40 cellular contexts compared by ENCODE assay signal in the genomic region with DNA sequence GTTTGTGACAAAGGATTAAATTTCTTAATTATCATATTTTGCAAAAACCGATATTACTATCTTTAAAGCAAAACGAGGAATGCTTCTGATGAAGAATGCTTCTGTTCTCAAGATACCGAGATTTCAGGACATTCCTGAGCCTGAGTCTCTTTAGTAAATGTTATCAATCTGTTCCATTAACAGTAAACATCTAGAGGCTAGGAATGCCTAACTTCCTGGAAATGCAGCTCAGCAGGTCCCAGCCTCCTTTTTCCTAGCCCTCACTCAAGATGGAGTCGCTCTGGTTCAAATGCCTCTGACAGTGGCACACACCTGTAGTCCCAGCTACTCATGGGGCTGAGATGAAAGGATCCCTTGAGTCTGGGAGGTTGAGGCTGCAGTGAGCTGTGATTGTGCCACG. TPM values are rescaled to one million over a fixed set of nuclear protein-coding genes. Genes with fewer than 3 reads are reported as not detected.
"Had no signal": no experiment of that assay in that cellular context is flagged by ENCODE, and none has a peak within 500 bp of the region (broad histone marks: within the 10 kb centered on the region; RNA-seq: fewer than 3 reads in every experiment).

No MANE protein-coding gene starts in this region.

- H3K27ac ChIP-seq: adrenal gland, breast epithelium, cardiac muscle cell, colonic mucosa, dorsolateral prefrontal cortex, esophagus muscularis mucosa, foreskin keratinocyte, gastrocnemius medialis, heart right ventricle, WERI-Rb-1 had no signal

- H3K4me1 Mint-ChIP-seq: activated B cell treated with CpG ODN at 0.5 μM for 24 hours; activated naive CD8-positive, alpha-beta T cell treated with anti-CD3 and anti-CD28 coated beads, Interleukin-2, amount 50 U/mL, for 24 hours had no signal

- H3K36me3 Mint-ChIP-seq: activated CD8-positive, alpha-beta memory T cell treated with anti-CD3 and anti-CD28 coated beads, Interleukin-2, amount 10 ng/mL, durations not matched to agents 7 days and 5 days; activated naive CD4-positive, alpha-beta T cell treated with anti-CD3 and anti-CD28 coated beads, Interleukin-2, amount 50 U/mL, for 24 hours; activated naive CD8-positive, alpha-beta T cell treated with anti-CD3 and anti-CD28 coated beads for 36 hours; brain had no signal

- DNase-seq: activated B cell treated with CpG ODN at 0.5 μM for 24 hours; activated CD4-positive, alpha-beta T cell treated with anti-CD3 and anti-CD28 coated beads for 48 hours; activated CD4-positive, alpha-beta T cell treated with anti-CD3 and anti-CD28 coated beads, Interleukin-2, amount 50 U/mL, for 1 hour; activated CD4-positive, alpha-beta T cell treated with anti-CD3 and anti-CD28 coated beads, Interleukin-2, amount 50 U/mL, for 48 hours; activated CD8-positive, alpha-beta memory T cell treated with anti-CD3 and anti-CD28 coated beads, Interleukin-2, amount 10 ng/mL, durations not matched to agents 7 days and 5 days; activated CD8-positive, alpha-beta memory T cell treated with anti-CD3 and anti-CD28 coated beads, Interleukin-2, amount 50 U/mL, for 4 hours; activated CD8-positive, alpha-beta T cell treated with anti-CD3 and anti-CD28 coated beads for 36 hours; activated effector memory CD4-positive, alpha-beta T cell treated with anti-CD3 and anti-CD28 coated beads, Interleukin-2, amount 50 U/mL, for 16 hours; activated naive CD4-positive, alpha-beta T cell treated with anti-CD3 and anti-CD28 coated beads for 36 hours; activated naive CD8-positive, alpha-beta T cell treated with anti-CD3 and anti-CD28 coated beads for 36 hours; activated naive CD8-positive, alpha-beta T cell treated with anti-CD3 and anti-CD28 coated beads, Interleukin-2, amount 50 U/mL, for 24 hours; activated T-cell treated with anti-CD3 and anti-CD28 coated beads, Interleukin-2, amount 50 U/mL, for 1 hour; activated T-cell treated with anti-CD3 and anti-CD28 coated beads, Interleukin-2, amount 50 U/mL, for 48 hours; adrenal gland; amygdala; aorta; central memory CD4-positive, alpha-beta T cell; cerebellar nuclear complex; colonic mucosa; dorsolateral prefrontal cortex; effector memory CD4-positive, alpha-beta T cell; foreskin keratinocyte; gastrocnemius medialis; heart right ventricle; T-helper 1 cell; T-helper 17 cell; T1000; WERI-Rb-1 had no signal

- H3K27ac Mint-ChIP-seq: activated B cell treated with CpG ODN at 0.5 μM for 24 hours; activated CD8-positive, alpha-beta memory T cell treated with anti-CD3 and anti-CD28 coated beads, Interleukin-2, amount 10 ng/mL, durations not matched to agents 7 days and 5 days; activated CD8-positive, alpha-beta T cell treated with anti-CD3 and anti-CD28 coated beads for 36 hours; activated naive CD4-positive, alpha-beta T cell treated with anti-CD3 and anti-CD28 coated beads for 36 hours; activated naive CD4-positive, alpha-beta T cell treated with anti-CD3 and anti-CD28 coated beads, Interleukin-2, amount 50 U/mL, for 24 hours; activated naive CD8-positive, alpha-beta T cell treated with anti-CD3 and anti-CD28 coated beads for 36 hours; activated naive CD8-positive, alpha-beta T cell treated with anti-CD3 and anti-CD28 coated beads, Interleukin-2, amount 50 U/mL, for 24 hours; activated T-helper 1 cell treated with anti-CD3 and anti-CD28 coated beads, Interleukin-12 subunit alpha, Interleukin-12 subunit beta, Interleukin-2, Interleukin-4 antibody, amounts not matched to agents 30 ng/mL and 10 ng/mL and 1 ng/mL, durations not matched to agents 14 hours and 24 hours and 36 hours; activated T-helper 2 cell treated with anti-CD3 and anti-CD28 coated beads, Interferon-gamma antibody, Interleukin-2, Interleukin-4, amounts not matched to agents 10 μg/mL and 5 μg/mL and 100 μg/mL, durations not matched to agents 14 hours and 24 hours and 36 hours; brain; dendritic cell treated with granulocyte-macrophage colony-stimulating factor and Interleukin-4, amounts not matched to agents 40 ng/mL and 50 ng/mL, for 4 days; T-helper 17 cell; T-helper 2 cell treated with Interferon-gamma antibody and Interleukin-4, amounts not matched to agents 5 μg/mL and 100 μg/mL, for 36 hours had no signal

- H3K4me1 ChIP-seq: adrenal gland, breast epithelium, colonic mucosa, foreskin keratinocyte, gastrocnemius medialis had no signal

- H3K4me3 ChIP-seq: adrenal gland, breast epithelium, cardiac muscle cell, colonic mucosa, dorsolateral prefrontal cortex, esophagus muscularis mucosa, gastrocnemius medialis, heart right ventricle had no signal

- H3K4me3 Mint-ChIP-seq: activated B cell treated with CpG ODN at 0.5 μM for 24 hours; activated CD8-positive, alpha-beta memory T cell treated with anti-CD3 and anti-CD28 coated beads, Interleukin-2, amount 10 ng/mL, durations not matched to agents 7 days and 5 days; activated CD8-positive, alpha-beta T cell treated with anti-CD3 and anti-CD28 coated beads for 36 hours; activated naive CD4-positive, alpha-beta T cell treated with anti-CD3 and anti-CD28 coated beads for 36 hours; activated naive CD4-positive, alpha-beta T cell treated with anti-CD3 and anti-CD28 coated beads, Interleukin-2, amount 50 U/mL, for 24 hours; activated naive CD8-positive, alpha-beta T cell treated with anti-CD3 and anti-CD28 coated beads for 36 hours; activated naive CD8-positive, alpha-beta T cell treated with anti-CD3 and anti-CD28 coated beads, Interleukin-2, amount 50 U/mL, for 24 hours; activated T-helper 1 cell treated with anti-CD3 and anti-CD28 coated beads, Interleukin-12 subunit alpha, Interleukin-12 subunit beta, Interleukin-2, Interleukin-4 antibody, amounts not matched to agents 30 ng/mL and 10 ng/mL and 1 ng/mL, durations not matched to agents 14 hours and 24 hours and 36 hours; brain; dendritic cell treated with granulocyte-macrophage colony-stimulating factor and Interleukin-4, amounts not matched to agents 40 ng/mL and 50 ng/mL, for 4 days; T-helper 17 cell; T-helper 2 cell treated with Interferon-gamma antibody and Interleukin-4, amounts not matched to agents 5 μg/mL and 100 μg/mL, for 36 hours had no signal

- H3K9me3 Mint-ChIP-seq: activated B cell treated with CpG ODN at 0.5 μM for 24 hours; activated CD8-positive, alpha-beta T cell treated with anti-CD3 and anti-CD28 coated beads for 36 hours; activated naive CD4-positive, alpha-beta T cell treated with anti-CD3 and anti-CD28 coated beads for 36 hours; activated naive CD4-positive, alpha-beta T cell treated with anti-CD3 and anti-CD28 coated beads, Interleukin-2, amount 50 U/mL, for 24 hours; activated naive CD8-positive, alpha-beta T cell treated with anti-CD3 and anti-CD28 coated beads for 36 hours; activated naive CD8-positive, alpha-beta T cell treated with anti-CD3 and anti-CD28 coated beads, Interleukin-2, amount 50 U/mL, for 24 hours; activated T-helper 1 cell treated with anti-CD3 and anti-CD28 coated beads, Interleukin-12 subunit alpha, Interleukin-12 subunit beta, Interleukin-2, Interleukin-4 antibody, amounts not matched to agents 30 ng/mL and 10 ng/mL and 1 ng/mL, durations not matched to agents 14 hours and 24 hours and 36 hours; activated T-helper 2 cell treated with anti-CD3 and anti-CD28 coated beads, Interferon-gamma antibody, Interleukin-2, Interleukin-4, amounts not matched to agents 10 μg/mL and 5 μg/mL and 100 μg/mL, durations not matched to agents 14 hours and 24 hours and 36 hours; brain; dendritic cell treated with granulocyte-macrophage colony-stimulating factor and Interleukin-4, amounts not matched to agents 40 ng/mL and 50 ng/mL, for 4 days; T-helper 2 cell treated with Interferon-gamma antibody and Interleukin-4, amounts not matched to agents 5 μg/mL and 100 μg/mL, for 36 hours had no signal

- H3K9me3 ChIP-seq: adrenal gland, breast epithelium, colonic mucosa, esophagus muscularis mucosa, gastrocnemius medialis, heart right ventricle had no signal

- H3K36me3 ChIP-seq: adrenal gland, breast epithelium, cardiac muscle cell, colonic mucosa, esophagus muscularis mucosa, gastrocnemius medialis, heart right ventricle, WERI-Rb-1 had no signal

- ATAC-seq: activated CD4-positive, CD25-positive, alpha-beta regulatory T cell treated with anti-CD3 and anti-CD28 coated beads, Interleukin-2, amount 50 U/mL, for 24 hours; activated CD8-positive, alpha-beta memory T cell treated with anti-CD3 and anti-CD28 coated beads, Interleukin-2, amount 10 ng/mL, durations not matched to agents 7 days and 5 days; activated CD8-positive, alpha-beta T cell treated with anti-CD3 and anti-CD28 coated beads for 36 hours; activated naive CD8-positive, alpha-beta T cell treated with anti-CD3 and anti-CD28 coated beads, Interleukin-2, amount 50 U/mL, for 24 hours; foreskin keratinocyte; gastrocnemius medialis; heart right ventricle; T-helper 17 cell had no signal

RNA-seq across cellular contexts. Expression of a gene that starts 2.4 kb away (rescaled TPM):
- total RNA-seq: activated B cell treated with CpG ODN at 0.5 μM for 24 hours; activated CD8-positive, alpha-beta memory T cell treated with anti-CD3 and anti-CD28 coated beads, Interleukin-2, amount 10 ng/mL, durations not matched to agents 7 days and 5 days; activated CD8-positive, alpha-beta T cell treated with anti-CD3 and anti-CD28 coated beads for 36 hours; activated naive CD4-positive, alpha-beta T cell treated with anti-CD3 and anti-CD28 coated beads for 36 hours; activated T-helper 1 cell treated with anti-CD3 and anti-CD28 coated beads, Interleukin-12 subunit alpha, Interleukin-12 subunit beta, Interleukin-2, Interleukin-4 antibody, amounts not matched to agents 30 ng/mL and 10 ng/mL and 1 ng/mL, durations not matched to agents 14 hours and 24 hours and 36 hours; activated T-helper 2 cell treated with anti-CD3 and anti-CD28 coated beads, Interferon-gamma antibody, Interleukin-2, Interleukin-4, amounts not matched to agents 10 μg/mL and 5 μg/mL and 100 μg/mL, durations not matched to agents 14 hours and 24 hours and 36 hours; adrenal gland; aorta; breast epithelium; cardiac muscle cell; colonic mucosa; esophagus muscularis mucosa; foreskin keratinocyte; gastrocnemius medialis; glomerular endothelial cell; heart right ventricle; T-helper 17 cell had no signal
- polyA plus RNA-seq: adrenal gland, aorta, cardiac muscle cell, foreskin keratinocyte, heart right ventricle had no signal

RNA-seq across cellular contexts. Expression of a gene that starts 6.3 kb away (rescaled TPM):
- total RNA-seq: activated B cell treated with CpG ODN at 0.5 μM for 24 hours; activated CD8-positive, alpha-beta memory T cell treated with anti-CD3 and anti-CD28 coated beads for 36 hours; activated CD8-positive, alpha-beta T cell treated with anti-CD3 and anti-CD28 coated beads for 36 hours; activated naive CD8-positive, alpha-beta T cell treated with anti-CD3 and anti-CD28 coated beads for 36 hours; activated T-helper 1 cell treated with anti-CD3 and anti-CD28 coated beads, Interleukin-12 subunit alpha, Interleukin-12 subunit beta, Interleukin-2, Interleukin-4 antibody, amounts not matched to agents 30 ng/mL and 10 ng/mL and 1 ng/mL, durations not matched to agents 14 hours and 24 hours and 36 hours; activated T-helper 2 cell treated with anti-CD3 and anti-CD28 coated beads, Interferon-gamma antibody, Interleukin-2, Interleukin-4, amounts not matched to agents 10 μg/mL and 5 μg/mL and 100 μg/mL, durations not matched to agents 14 hours and 24 hours and 36 hours; adrenal gland; aorta; breast epithelium; cardiac muscle cell; colonic mucosa; esophagus muscularis mucosa; foreskin keratinocyte; gastrocnemius medialis; glomerular endothelial cell; heart right ventricle; T-helper 17 cell had no signal
- polyA plus RNA-seq: adrenal gland, aorta, cardiac muscle cell, foreskin keratinocyte, heart right ventricle had no signal

RNA-seq across cellular contexts. Expression of a gene that starts 17.1 kb away (rescaled TPM):
- total RNA-seq: activated B cell treated with CpG ODN at 0.5 μM for 24 hours; activated CD8-positive, alpha-beta memory T cell treated with anti-CD3 and anti-CD28 coated beads for 36 hours; activated CD8-positive, alpha-beta memory T cell treated with anti-CD3 and anti-CD28 coated beads, Interleukin-2, amount 10 ng/mL, durations not matched to agents 7 days and 5 days; activated CD8-positive, alpha-beta T cell treated with anti-CD3 and anti-CD28 coated beads for 36 hours; activated naive CD8-positive, alpha-beta T cell treated with anti-CD3 and anti-CD28 coated beads for 36 hours; activated T-helper 1 cell treated with anti-CD3 and anti-CD28 coated beads, Interleukin-12 subunit alpha, Interleukin-12 subunit beta, Interleukin-2, Interleukin-4 antibody, amounts not matched to agents 30 ng/mL and 10 ng/mL and 1 ng/mL, durations not matched to agents 14 hours and 24 hours and 36 hours; activated T-helper 2 cell treated with anti-CD3 and anti-CD28 coated beads, Interferon-gamma antibody, Interleukin-2, Interleukin-4, amounts not matched to agents 10 μg/mL and 5 μg/mL and 100 μg/mL, durations not matched to agents 14 hours and 24 hours and 36 hours; adrenal gland; aorta; breast epithelium; cardiac muscle cell; colonic mucosa; dorsolateral prefrontal cortex; esophagus muscularis mucosa; foreskin keratinocyte; gastrocnemius medialis; glomerular endothelial cell; heart right ventricle; T-helper 17 cell had no signal
- polyA plus RNA-seq: adrenal gland, aorta, cardiac muscle cell, foreskin keratinocyte, heart right ventricle had no signal

RNA-seq across cellular contexts. Expression of a gene that starts 45.1 kb away (rescaled TPM):
- total RNA-seq: activated B cell treated with CpG ODN at 0.5 μM for 24 hours; activated CD8-positive, alpha-beta memory T cell treated with anti-CD3 and anti-CD28 coated beads for 36 hours; activated CD8-positive, alpha-beta T cell treated with anti-CD3 and anti-CD28 coated beads for 36 hours; activated naive CD8-positive, alpha-beta T cell treated with anti-CD3 and anti-CD28 coated beads for 36 hours; activated T-helper 2 cell treated with anti-CD3 and anti-CD28 coated beads, Interferon-gamma antibody, Interleukin-2, Interleukin-4, amounts not matched to agents 10 μg/mL and 5 μg/mL and 100 μg/mL, durations not matched to agents 14 hours and 24 hours and 36 hours; adrenal gland; aorta; breast epithelium; cardiac muscle cell; colonic mucosa; dorsolateral prefrontal cortex; esophagus muscularis mucosa; foreskin keratinocyte; gastrocnemius medialis; glomerular endothelial cell; heart right ventricle; T-helper 17 cell had no signal
- polyA plus RNA-seq: adrenal gland, aorta, cardiac muscle cell, foreskin keratinocyte, heart right ventricle had no signal

RNA-seq across cellular contexts. Expression of a gene that starts 47.0 kb away (rescaled TPM):
- total RNA-seq: activated B cell treated with CpG ODN at 0.5 μM for 24 hours; activated CD8-positive, alpha-beta memory T cell treated with anti-CD3 and anti-CD28 coated beads for 36 hours; activated CD8-positive, alpha-beta memory T cell treated with anti-CD3 and anti-CD28 coated beads, Interleukin-2, amount 10 ng/mL, durations not matched to agents 7 days and 5 days; activated CD8-positive, alpha-beta T cell treated with anti-CD3 and anti-CD28 coated beads for 36 hours; activated naive CD4-positive, alpha-beta T cell treated with anti-CD3 and anti-CD28 coated beads for 36 hours; activated naive CD8-positive, alpha-beta T cell treated with anti-CD3 and anti-CD28 coated beads for 36 hours; activated T-helper 1 cell treated with anti-CD3 and anti-CD28 coated beads, Interleukin-12 subunit alpha, Interleukin-12 subunit beta, Interleukin-2, Interleukin-4 antibody, amounts not matched to agents 30 ng/mL and 10 ng/mL and 1 ng/mL, durations not matched to agents 14 hours and 24 hours and 36 hours; activated T-helper 2 cell treated with anti-CD3 and anti-CD28 coated beads, Interferon-gamma antibody, Interleukin-2, Interleukin-4, amounts not matched to agents 10 μg/mL and 5 μg/mL and 100 μg/mL, durations not matched to agents 14 hours and 24 hours and 36 hours; aorta; breast epithelium; cardiac muscle cell; esophagus muscularis mucosa; foreskin keratinocyte; gastrocnemius medialis; glomerular endothelial cell; T-helper 17 cell had no signal
- polyA plus RNA-seq: adrenal gland, cardiac muscle cell, foreskin keratinocyte, heart right ventricle had no signal
